In genomic region chr4:81651500-81651899, GRCh38 we compare ENCODE assay signal across 1 cellular context.
TF ChIP-seq lines count a peak whose summit lies in the region.

No MANE protein-coding gene starts in this region.

TF ChIP-seq in HEK293, 187 proteins besides CTCF, POLR2A, EP300 and RAD21 (continued from another document):
- no peak for TF ChIP-seq ZNF518A (tag by site-specific recombination; conservative IDR thresholded peaks at IDR 0.05; ENCODE audit: low read depth)
- peak; percentile 10; the same call in 1 of the 2 replicates for TF ChIP-seq SP7 (tag by site-specific recombination; IDR thresholded peaks at IDR 0.05)
